In genomic region chr4:149050840-149051239, GRCh38 we compare ENCODE assay signal across 28 cellular contexts.
"Had no signal": no experiment of that assay in that cellular context is flagged by ENCODE, and none has a peak within 500 bp of the region (broad histone marks: within the 10 kb centered on the region; RNA-seq: fewer than 3 reads in every experiment).

No MANE protein-coding gene starts in this region.

- H3K4me1 Mint-ChIP-seq: immature natural killer cell; naive B cell; stimulated activated naive B cell treated with anti-CD40 and anti-IgM and Interleukin-4, amounts not matched to agents 10 μg/mL and 1 μg/mL and 100 μg/mL, for 72 hours had no signal

- H3K4me2 ChIP-seq: hepatocyte, neural progenitor cell had no signal

- H3K36me3 Mint-ChIP-seq: immature natural killer cell; naive B cell; neural progenitor cell; stimulated activated naive B cell treated with anti-CD40 and anti-IgM and Interleukin-4, amounts not matched to agents 10 μg/mL and 1 μg/mL and 100 μg/mL, for 72 hours had no signal

- DNase-seq: colonic mucosa; dermis blood vessel endothelial cell; effector memory CD4-positive, alpha-beta T cell; erythroblast; head of caudate nucleus; immature natural killer cell; left ventricle myocardium superior; lower lobe of right lung; mucosa of descending colon; naive B cell; right lobe of liver; small intestine; stimulated activated CD4-positive, alpha-beta T cell treated with anti-CD3 and anti-CD28 coated beads, Interleukin-15, amount 100 ng/mL, for 24 hours; stimulated activated CD4-positive, alpha-beta T cell treated with anti-CD3 and anti-CD28 coated beads, Interleukin-2, amount 100 ng/mL, for 48 hours; stimulated activated naive B cell treated with anti-CD40 and anti-IgM and Interleukin-4, amounts not matched to agents 10 μg/mL and 1 μg/mL and 100 μg/mL, for 72 hours; upper lobe of right lung; uterus had no signal

- H3K9me3 ChIP-seq: colonic mucosa, lower lobe of right lung, mucosa of descending colon, right lobe of liver, thoracic aorta, tibial nerve, upper lobe of right lung, uterus had no signal

- H3K4me3 Mint-ChIP-seq: immature natural killer cell; naive B cell; nephron; neural progenitor cell; stimulated activated naive B cell treated with anti-CD40 and anti-IgM and Interleukin-4, amounts not matched to agents 10 μg/mL and 1 μg/mL and 100 μg/mL, for 72 hours; stimulated activated naive CD8-positive, alpha-beta T cell treated with anti-CD3 and anti-CD28 coated beads, Interleukin-15, Interleukin-2, amounts not matched to agents 100 ng/mL and 50 ng/mL, for 24 hours had no signal

- H3K4me3 ChIP-seq: colonic mucosa, hepatocyte, lower lobe of right lung, mucosa of descending colon, neural progenitor cell, right lobe of liver, thoracic aorta, tibial nerve, upper lobe of right lung, uterus had no signal

- H3K9me3 Mint-ChIP-seq: nephron; neural progenitor cell; stimulated activated naive B cell treated with anti-CD40 and anti-IgM and Interleukin-4, amounts not matched to agents 10 μg/mL and 1 μg/mL and 100 μg/mL, for 72 hours; stimulated activated naive CD8-positive, alpha-beta T cell treated with anti-CD3 and anti-CD28 coated beads, Interleukin-15, Interleukin-2, amounts not matched to agents 100 ng/mL and 50 ng/mL, for 24 hours had no signal

- H2AFZ ChIP-seq: hepatocyte, neural progenitor cell, parathyroid adenoma had no signal

- H3K27ac ChIP-seq: colonic mucosa, hepatocyte, lower lobe of right lung, neural progenitor cell, parathyroid adenoma, right lobe of liver, thoracic aorta, tibial nerve, upper lobe of right lung, uterus had no signal

- H3K27me3 ChIP-seq: colonic mucosa, hepatocyte, neural progenitor cell, right lobe of liver, tibial nerve, upper lobe of right lung, uterus had no signal

- H3K9ac ChIP-seq: neural progenitor cell, parathyroid adenoma had no signal

- ATAC-seq: left ventricle myocardium superior; lower lobe of right lung; mucosa of descending colon; right lobe of liver; stimulated activated naive B cell treated with anti-CD40 and anti-IgM and Interleukin-4, amounts not matched to agents 10 μg/mL and 1 μg/mL and 100 μg/mL, for 72 hours; upper lobe of right lung had no signal

- H3K4me1 ChIP-seq: colonic mucosa, lower lobe of right lung, parathyroid adenoma, right lobe of liver, tibial nerve, upper lobe of right lung, uterus had no signal

- FAIRE-seq: endometrium, frontal cortex, keratinocyte, small intestine had no signal

- H3K79me2 ChIP-seq: hepatocyte, parathyroid adenoma had no signal

- H3K27ac Mint-ChIP-seq: immature natural killer cell; naive B cell; nephron; neural progenitor cell; progenitor cell of endocrine pancreas; stimulated activated naive B cell treated with anti-CD40 and anti-IgM and Interleukin-4, amounts not matched to agents 10 μg/mL and 1 μg/mL and 100 μg/mL, for 72 hours; stimulated activated naive CD8-positive, alpha-beta T cell treated with anti-CD3 and anti-CD28 coated beads, Interleukin-15, Interleukin-2, amounts not matched to agents 100 ng/mL and 50 ng/mL, for 24 hours had no signal

- H3K36me3 ChIP-seq: colonic mucosa, lower lobe of right lung, neural progenitor cell, right lobe of liver, thoracic aorta, tibial nerve, upper lobe of right lung, uterus had no signal

- H3K27me3 Mint-ChIP-seq: naive B cell; progenitor cell of endocrine pancreas; stimulated activated naive B cell treated with anti-CD40 and anti-IgM and Interleukin-4, amounts not matched to agents 10 μg/mL and 1 μg/mL and 100 μg/mL, for 72 hours; stimulated activated naive CD8-positive, alpha-beta T cell treated with anti-CD3 and anti-CD28 coated beads, Interleukin-15, Interleukin-2, amounts not matched to agents 100 ng/mL and 50 ng/mL, for 24 hours had no signal
